In genomic region chr15:99605990-99606389, GRCh38 we compare ENCODE assay signal across 22 cellular contexts. TPM values are rescaled to one million over a fixed set of nuclear protein-coding genes. Genes with fewer than 3 reads are reported as not detected.
DNase-seq lines count a peak whose midpoint lies in the region; ATAC-seq and TF ChIP-seq lines count a peak whose summit lies in the region.
"Had no signal": no experiment of that assay in that cellular context is flagged by ENCODE, and none has a peak within 500 bp of the region (broad histone marks: within the 10 kb centered on the region; RNA-seq: fewer than 3 reads in every experiment).

No MANE protein-coding gene starts in this region.

- peaks cover 33% of the 10 kb centered on the region for H3K4me1 Mint-ChIP-seq in activated T-helper 1 cell treated with anti-CD3 and anti-CD28 coated beads, Interleukin-12 subunit alpha, Interleukin-12 subunit beta, Interleukin-2, Interleukin-4 antibody, amounts not matched to agents 30 ng/mL and 10 ng/mL and 1 ng/mL, durations not matched to agents 14 hours and 24 hours and 36 hours (ENCODE audit: low read depth)
- peaks cover 78% of the 10 kb centered on the region for H3K4me1 Mint-ChIP-seq in stimulated activated memory B cell treated with anti-CD40 and anti-IgM and Interleukin-4, amounts not matched to agents 10 μg/mL and 1 μg/mL and 100 μg/mL, for 72 hours

- no peak overlapping the region for H3K4me3 Mint-ChIP-seq in activated T-helper 1 cell treated with anti-CD3 and anti-CD28 coated beads, Interleukin-12 subunit alpha, Interleukin-12 subunit beta, Interleukin-2, Interleukin-4 antibody, amounts not matched to agents 30 ng/mL and 10 ng/mL and 1 ng/mL, durations not matched to agents 14 hours and 24 hours and 36 hours
- peak overlapping the region; percentile 40 for H3K4me3 Mint-ChIP-seq in stimulated activated memory B cell treated with anti-CD40 and anti-IgM and Interleukin-4, amounts not matched to agents 10 μg/mL and 1 μg/mL and 100 μg/mL, for 72 hours
- H3K4me3 Mint-ChIP-seq: CD4-positive, CD25-positive, alpha-beta regulatory T cell; stimulated activated effector memory CD8-positive, alpha-beta T cell treated with anti-CD3 and anti-CD28 coated beads, Interleukin-12 subunit alpha, Interleukin-12 subunit beta, amount 100 ng/mL, for 72 hours had no signal

- peaks cover 42% of the 10 kb centered on the region for H3K4me1 ChIP-seq in cardiac muscle cell (ENCODE audit: low read depth)
- H3K4me1 ChIP-seq in esophagus squamous epithelium = peaks cover 0 to 27% (median 14%) of the 10 kb centered on the region in 3 donors

- no peak overlapping the region for H3K4me3 ChIP-seq in cardiac muscle cell
- H3K4me3 ChIP-seq in esophagus squamous epithelium = no peak overlapping the region
- H3K4me3 ChIP-seq: hepatocyte, psoas muscle, thyroid gland had no signal

- DNase-seq in cardiac muscle cell (ENCODE audit: low read depth in 1 of 2, low spot score in 1 of 2) (no peak), Right ventricle myocardium inferior (ENCODE audit: missing footprints) (no peak), esophagus squamous epithelium (lab: John Stamatoyannopoulos, UW) (no peak), GM20000 (ENCODE audit: low spot score) (no peak), NCI-H226 (no peak), SHP77 (lab: John Stamatoyannopoulos, UW) (no peak)
- DNase-seq in activated T-helper 1 cell treated with anti-CD3 and anti-CD28 coated beads, Interleukin-12 subunit alpha, Interleukin-12 subunit beta, Interleukin-2, Interleukin-4 antibody, amounts not matched to agents 30 ng/mL and 10 ng/mL and 1 ng/mL, durations not matched to agents 14 hours and 24 hours and 36 hours (ENCODE audit: low spot score) = no peak
- DNase-seq: activated CD4-positive, CD25-positive, alpha-beta regulatory T cell; activated effector memory CD4-positive, alpha-beta T cell treated with Interleukin-2 at 50 U/mL for 16 hours; amniotic stem cell; CD4-positive, CD25-positive, alpha-beta regulatory T cell; dermis blood vessel endothelial cell; DMS 273 treated with DMSO at 0.1 percent for 48 hours; NCI-H1436 treated with DMSO at 0.1 percent for 48 hours; NCI-H526; psoas muscle; RPMI8226; T-helper 9 cell had no signal

- intact Hi-C loops in Right ventricle myocardium inferior (cut with DNase I) (no loop called here), esophagus squamous epithelium (cut with DNase I) (no loop called here)
- intact Hi-C loops in activated T-helper 1 cell treated with anti-CD3 and anti-CD28 coated beads, Interleukin-12 subunit alpha, Interleukin-12 subunit beta, Interleukin-2, Interleukin-4 antibody, amounts not matched to agents 30 ng/mL and 10 ng/mL and 1 ng/mL, durations not matched to agents 14 hours and 24 hours and 36 hours (cut with micrococcal nuclease) = loop anchor here (1.0 to 10.0 kb wide), 4 partner anchors 8 to 239 kb away; no protein-coding TSS in a partner anchor

- peak overlapping the region; percentile 89 for H3K27ac ChIP-seq in cardiac muscle cell
- H3K27ac ChIP-seq in esophagus squamous epithelium = peak overlapping the region in 3 of 4 donors; percentile 7 to 57 (median 57)
- H3K27ac ChIP-seq: hepatocyte, psoas muscle had no signal

- peak overlapping the region; percentile 82 for H3K27ac Mint-ChIP-seq in activated T-helper 1 cell treated with anti-CD3 and anti-CD28 coated beads, Interleukin-12 subunit alpha, Interleukin-12 subunit beta, Interleukin-2, Interleukin-4 antibody, amounts not matched to agents 30 ng/mL and 10 ng/mL and 1 ng/mL, durations not matched to agents 14 hours and 24 hours and 36 hours
- H3K27ac Mint-ChIP-seq in stimulated activated memory B cell treated with anti-CD40 and anti-IgM and Interleukin-4, amounts not matched to agents 10 μg/mL and 1 μg/mL and 100 μg/mL, for 72 hours = peak overlapping the region; percentile 76
- H3K27ac Mint-ChIP-seq: stimulated activated effector memory CD8-positive, alpha-beta T cell treated with anti-CD3 and anti-CD28 coated beads, Interleukin-12 subunit alpha, Interleukin-12 subunit beta, amount 100 ng/mL, for 72 hours had no signal

- H3K27me3 ChIP-seq in cardiac muscle cell (no peaks in the 10 kb centered on the region), esophagus squamous epithelium (no peaks in the 10 kb centered on the region)
- H3K27me3 ChIP-seq: hepatocyte, thyroid gland had no signal

- H3K36me3 Mint-ChIP-seq in activated T-helper 1 cell treated with anti-CD3 and anti-CD28 coated beads, Interleukin-12 subunit alpha, Interleukin-12 subunit beta, Interleukin-2, Interleukin-4 antibody, amounts not matched to agents 30 ng/mL and 10 ng/mL and 1 ng/mL, durations not matched to agents 14 hours and 24 hours and 36 hours (ENCODE audit: low read depth) = peaks cover 24% of the 10 kb centered on the region
- peaks cover 67% of the 10 kb centered on the region for H3K36me3 Mint-ChIP-seq in stimulated activated memory B cell treated with anti-CD40 and anti-IgM and Interleukin-4, amounts not matched to agents 10 μg/mL and 1 μg/mL and 100 μg/mL, for 72 hours

- WGBS in esophagus squamous epithelium, 2 donors = 31 to 43% methylated on average over 5 of the region's 5 CpGs

- ATAC-seq in Right ventricle myocardium inferior = no peak
- no peak for ATAC-seq in stimulated activated memory B cell treated with anti-CD40 and anti-IgM and Interleukin-4, amounts not matched to agents 10 μg/mL and 1 μg/mL and 100 μg/mL, for 72 hours

- no peaks in the 10 kb centered on the region for H3K9me3 ChIP-seq in cardiac muscle cell (ENCODE audit: low read depth)
- no peaks in the 10 kb centered on the region for H3K9me3 ChIP-seq in esophagus squamous epithelium
- H3K9me3 ChIP-seq: psoas muscle, thyroid gland had no signal

- TF ChIP-seq CTCF in cardiac muscle cell (IDR thresholded peaks at IDR 0.05; ENCODE audit: low read depth, low read length) = no peak
- TF ChIP-seq CTCF in esophagus squamous epithelium (IDR thresholded peaks at IDR 0.05) = no peak
- no peak for TF ChIP-seq CTCF in GM20000 (IDR thresholded peaks at IDR 0.05; ENCODE audit: extremely low read depth, missing control alignments)

- H3K9me3 Mint-ChIP-seq in activated T-helper 1 cell treated with anti-CD3 and anti-CD28 coated beads, Interleukin-12 subunit alpha, Interleukin-12 subunit beta, Interleukin-2, Interleukin-4 antibody, amounts not matched to agents 30 ng/mL and 10 ng/mL and 1 ng/mL, durations not matched to agents 14 hours and 24 hours and 36 hours = no peaks in the 10 kb centered on the region
- H3K9me3 Mint-ChIP-seq in stimulated activated memory B cell treated with anti-CD40 and anti-IgM and Interleukin-4, amounts not matched to agents 10 μg/mL and 1 μg/mL and 100 μg/mL, for 72 hours = peaks cover 2% of the 10 kb centered on the region
- H3K9me3 Mint-ChIP-seq: stimulated activated effector memory CD8-positive, alpha-beta T cell treated with anti-CD3 and anti-CD28 coated beads, Interleukin-12 subunit alpha, Interleukin-12 subunit beta, amount 100 ng/mL, for 72 hours had no signal

- H3K36me3 ChIP-seq in cardiac muscle cell (no peaks in the 10 kb centered on the region), esophagus squamous epithelium (peaks cover 0 to 5% (median 0%) of the 10 kb centered on the region in 3 donors)
- H3K36me3 ChIP-seq: thyroid gland had no signal

- no peak for TF ChIP-seq POLR2A in esophagus squamous epithelium (IDR thresholded peaks at IDR 0.05)

- H3K27me3 Mint-ChIP-seq in activated T-helper 1 cell treated with anti-CD3 and anti-CD28 coated beads, Interleukin-12 subunit alpha, Interleukin-12 subunit beta, Interleukin-2, Interleukin-4 antibody, amounts not matched to agents 30 ng/mL and 10 ng/mL and 1 ng/mL, durations not matched to agents 14 hours and 24 hours and 36 hours (ENCODE audit: insufficient read depth) = no peaks in the 10 kb centered on the region
- H3K27me3 Mint-ChIP-seq in stimulated activated memory B cell treated with anti-CD40 and anti-IgM and Interleukin-4, amounts not matched to agents 10 μg/mL and 1 μg/mL and 100 μg/mL, for 72 hours = no peaks in the 10 kb centered on the region
- H3K27me3 Mint-ChIP-seq: CD4-positive, CD25-positive, alpha-beta regulatory T cell had no signal

RNA-seq across cellular contexts. Expression of gene MEF2A, which starts 40.2 kb away (rescaled TPM):
- total RNA-seq in cardiac muscle cell (226 and 556 TPM in 2 replicates), Right ventricle myocardium inferior (135 TPM), esophagus squamous epithelium (10 to 100 TPM; 16.9 to 47.5 (median 24.3) TPM)
- 91.7 and 168 TPM in 2 replicates for polyA plus RNA-seq in cardiac muscle cell
- 27.4 and 30.2 TPM in 2 replicates for total RNA-seq in activated T-helper 1 cell treated with anti-CD3 and anti-CD28 coated beads, Interleukin-12 subunit alpha, Interleukin-12 subunit beta, Interleukin-2, Interleukin-4 antibody, amounts not matched to agents 30 ng/mL and 10 ng/mL and 1 ng/mL, durations not matched to agents 14 hours and 24 hours and 36 hours
